ENCODE assay signal across 15 cellular contexts in genomic region chr6:95186710-95187109, GRCh38.
"Had no signal": no experiment of that assay in that cellular context is flagged by ENCODE, and none has a peak within 500 bp of the region (broad histone marks: within the 10 kb centered on the region; RNA-seq: fewer than 3 reads in every experiment).

No MANE protein-coding gene starts in this region.

- H3K9me3 ChIP-seq: esophagus muscularis mucosa, gastrocnemius medialis, heart right ventricle, neutrophil had no signal

- H3K27me3 ChIP-seq: esophagus muscularis mucosa, gastrocnemius medialis, heart right ventricle, neutrophil had no signal

- H3K4me1 ChIP-seq: esophagus muscularis mucosa, gastrocnemius medialis, heart right ventricle had no signal

- H3K4me3 ChIP-seq: esophagus muscularis mucosa, gastrocnemius medialis, heart right ventricle, smooth muscle cell had no signal

- FAIRE-seq: islet of Langerhans, urothelium cell line had no signal

- H3K27ac ChIP-seq: epithelial cell of prostate, esophagus muscularis mucosa, gastrocnemius medialis, heart right ventricle, neutrophil had no signal

- DNase-seq: effector memory CD4-positive, alpha-beta T cell; gastrocnemius medialis; heart right ventricle; hypothalamus; kidney glomerular epithelial cell; naive thymus-derived CD4-positive, alpha-beta T cell; posterior cingulate gyrus; stimulated activated CD4-positive, alpha-beta T cell treated with anti-CD3 and anti-CD28 coated beads, Interleukin-2, amount 100 ng/mL, for 48 hours; stimulated activated naive CD4-positive, alpha-beta T cell treated with Interleukin-2 at 50 U/mL for 16 hours had no signal

- H3K36me3 ChIP-seq: esophagus muscularis mucosa, gastrocnemius medialis, heart right ventricle, neutrophil had no signal

- H3K4me2 ChIP-seq: smooth muscle cell had no signal

- ATAC-seq: gastrocnemius medialis; heart right ventricle; naive thymus-derived CD4-positive, alpha-beta T cell had no signal
